ENCODE assay signal across 22 cellular contexts in the genomic region with DNA sequence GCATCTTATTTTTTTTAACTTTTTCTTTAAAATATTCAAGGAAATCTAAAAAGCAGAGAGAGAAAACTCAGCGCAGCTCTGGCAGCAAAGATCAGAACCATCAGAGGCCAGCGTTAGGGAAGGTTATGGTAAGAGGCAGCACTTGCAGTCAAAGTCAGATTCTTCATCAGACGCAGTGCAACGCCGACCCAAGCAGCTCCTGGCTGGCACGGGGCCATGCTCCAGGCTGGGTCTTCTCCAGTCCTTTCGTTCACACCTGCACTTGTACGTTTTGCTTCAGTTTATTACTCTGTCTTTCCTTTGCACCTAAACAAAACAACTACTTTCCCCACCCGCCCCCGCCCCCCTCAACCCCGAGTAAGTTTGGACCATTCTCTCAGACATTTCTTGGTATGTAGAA.
"Had no signal": no experiment of that assay in that cellular context is flagged by ENCODE, and none has a peak within 500 bp of the region (broad histone marks: within the 10 kb centered on the region; RNA-seq: fewer than 3 reads in every experiment).

No MANE protein-coding gene starts in this region.

- H3K79me2 ChIP-seq: parathyroid adenoma had no signal

- H3K4me2 ChIP-seq: neural progenitor cell had no signal

- H3K9ac ChIP-seq: neural progenitor cell, parathyroid adenoma had no signal

- H3K36me3 ChIP-seq: neural progenitor cell, ovary, right lobe of liver, sigmoid colon, suprapubic skin, tibial nerve, upper lobe of left lung, vagina had no signal

- H3K9me3 ChIP-seq: ovary, psoas muscle, right lobe of liver, sigmoid colon, suprapubic skin, testis, tibial nerve, upper lobe of left lung, vagina had no signal

- H3K4me1 ChIP-seq: neural progenitor cell, parathyroid adenoma, psoas muscle, right lobe of liver, sigmoid colon, testis, upper lobe of left lung had no signal

- H3K27ac ChIP-seq: neural progenitor cell, ovary, parathyroid adenoma, psoas muscle, right lobe of liver, sigmoid colon, suprapubic skin, testis, tibial nerve, upper lobe of left lung, vagina had no signal

- H2AFZ ChIP-seq: neural progenitor cell, parathyroid adenoma had no signal

- DNase-seq: naive thymus-derived CD4-positive, alpha-beta T cell; natural killer cell; occipital lobe; posterior cingulate gyrus; psoas muscle; right cardiac atrium; right lobe of liver; sigmoid colon; small intestine; stimulated activated CD4-positive, alpha-beta T cell treated with anti-CD3 and anti-CD28 coated beads, Interleukin-2, amount 100 ng/mL, for 24 hours; stimulated activated CD4-positive, alpha-beta T cell treated with anti-CD3 and anti-CD28 coated beads, Interleukin-4, amount 100 ng/mL, for 24 hours; stimulated activated naive B cell treated with anti-CD40 and anti-IgM and Interleukin-4, amounts not matched to agents 10 μg/mL and 1 μg/mL and 100 μg/mL, for 72 hours; substantia nigra; testis; trophoblast cell had no signal

- H3K27me3 ChIP-seq: neural progenitor cell, ovary, right lobe of liver, sigmoid colon, suprapubic skin, testis, tibial nerve, upper lobe of left lung, vagina had no signal

- H3K4me3 ChIP-seq: neural progenitor cell, ovary, psoas muscle, right lobe of liver, sigmoid colon, suprapubic skin, testis, tibial nerve, upper lobe of left lung, vagina had no signal
